Comparison of ENCODE assay signal across 1 cellular context in the genomic region with DNA sequence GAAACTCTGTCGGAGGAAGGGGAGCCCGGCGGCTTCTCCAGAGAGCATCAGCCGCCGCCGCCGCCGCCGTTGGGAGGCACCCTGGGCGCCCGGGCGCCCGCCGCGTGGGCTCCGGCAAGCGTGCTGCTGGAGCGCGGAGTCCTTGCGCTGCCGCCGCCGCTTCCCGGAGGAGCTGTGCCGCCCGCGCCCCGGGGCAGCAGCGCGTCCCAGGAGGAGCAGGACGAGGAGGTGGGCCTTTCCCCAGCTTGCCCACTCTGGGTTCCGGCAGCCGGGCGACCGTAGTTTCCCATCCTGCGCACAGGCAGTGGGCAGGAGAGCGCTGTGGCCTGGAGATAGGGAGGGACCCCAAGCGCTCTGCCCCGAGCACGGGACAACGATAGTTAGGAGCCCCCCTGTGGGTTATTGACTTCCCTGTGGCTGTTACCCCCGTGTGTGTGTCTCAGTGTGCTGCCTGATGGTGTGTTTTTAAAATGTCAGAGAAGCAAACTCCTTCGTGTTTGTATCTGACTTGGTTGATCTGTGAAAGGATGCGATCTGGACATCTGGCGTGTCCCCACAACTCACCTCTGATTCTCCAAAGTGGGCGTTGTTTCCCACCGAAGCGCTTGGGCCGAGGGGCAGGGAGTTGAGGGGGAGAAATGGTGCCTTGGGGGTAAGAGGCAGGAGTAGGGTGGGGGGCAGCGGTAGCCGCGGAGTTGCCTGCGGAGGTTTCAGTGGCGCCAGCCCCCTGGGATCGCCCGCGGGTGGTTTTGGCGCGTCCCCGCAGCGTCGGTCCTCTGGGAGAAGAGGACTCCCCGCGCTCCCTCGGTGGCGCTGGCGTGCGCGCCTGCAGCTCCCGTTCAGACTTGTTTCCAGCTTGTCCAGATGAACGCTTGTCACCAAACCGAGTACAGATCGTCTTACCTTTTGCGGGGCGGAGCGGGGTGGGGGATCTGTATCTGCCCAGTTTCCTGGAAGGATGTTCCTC.
A peak's percentile ranks its signal among the peaks of the same experiment; 100 is the strongest.
TF ChIP-seq lines count a peak whose summit lies in the region.

No MANE protein-coding gene starts in this region.

TF ChIP-seq in HEK293, 187 proteins besides CTCF, POLR2A, EP300 and RAD21 (continued from another document):
- TF ChIP-seq, protein P1, sequence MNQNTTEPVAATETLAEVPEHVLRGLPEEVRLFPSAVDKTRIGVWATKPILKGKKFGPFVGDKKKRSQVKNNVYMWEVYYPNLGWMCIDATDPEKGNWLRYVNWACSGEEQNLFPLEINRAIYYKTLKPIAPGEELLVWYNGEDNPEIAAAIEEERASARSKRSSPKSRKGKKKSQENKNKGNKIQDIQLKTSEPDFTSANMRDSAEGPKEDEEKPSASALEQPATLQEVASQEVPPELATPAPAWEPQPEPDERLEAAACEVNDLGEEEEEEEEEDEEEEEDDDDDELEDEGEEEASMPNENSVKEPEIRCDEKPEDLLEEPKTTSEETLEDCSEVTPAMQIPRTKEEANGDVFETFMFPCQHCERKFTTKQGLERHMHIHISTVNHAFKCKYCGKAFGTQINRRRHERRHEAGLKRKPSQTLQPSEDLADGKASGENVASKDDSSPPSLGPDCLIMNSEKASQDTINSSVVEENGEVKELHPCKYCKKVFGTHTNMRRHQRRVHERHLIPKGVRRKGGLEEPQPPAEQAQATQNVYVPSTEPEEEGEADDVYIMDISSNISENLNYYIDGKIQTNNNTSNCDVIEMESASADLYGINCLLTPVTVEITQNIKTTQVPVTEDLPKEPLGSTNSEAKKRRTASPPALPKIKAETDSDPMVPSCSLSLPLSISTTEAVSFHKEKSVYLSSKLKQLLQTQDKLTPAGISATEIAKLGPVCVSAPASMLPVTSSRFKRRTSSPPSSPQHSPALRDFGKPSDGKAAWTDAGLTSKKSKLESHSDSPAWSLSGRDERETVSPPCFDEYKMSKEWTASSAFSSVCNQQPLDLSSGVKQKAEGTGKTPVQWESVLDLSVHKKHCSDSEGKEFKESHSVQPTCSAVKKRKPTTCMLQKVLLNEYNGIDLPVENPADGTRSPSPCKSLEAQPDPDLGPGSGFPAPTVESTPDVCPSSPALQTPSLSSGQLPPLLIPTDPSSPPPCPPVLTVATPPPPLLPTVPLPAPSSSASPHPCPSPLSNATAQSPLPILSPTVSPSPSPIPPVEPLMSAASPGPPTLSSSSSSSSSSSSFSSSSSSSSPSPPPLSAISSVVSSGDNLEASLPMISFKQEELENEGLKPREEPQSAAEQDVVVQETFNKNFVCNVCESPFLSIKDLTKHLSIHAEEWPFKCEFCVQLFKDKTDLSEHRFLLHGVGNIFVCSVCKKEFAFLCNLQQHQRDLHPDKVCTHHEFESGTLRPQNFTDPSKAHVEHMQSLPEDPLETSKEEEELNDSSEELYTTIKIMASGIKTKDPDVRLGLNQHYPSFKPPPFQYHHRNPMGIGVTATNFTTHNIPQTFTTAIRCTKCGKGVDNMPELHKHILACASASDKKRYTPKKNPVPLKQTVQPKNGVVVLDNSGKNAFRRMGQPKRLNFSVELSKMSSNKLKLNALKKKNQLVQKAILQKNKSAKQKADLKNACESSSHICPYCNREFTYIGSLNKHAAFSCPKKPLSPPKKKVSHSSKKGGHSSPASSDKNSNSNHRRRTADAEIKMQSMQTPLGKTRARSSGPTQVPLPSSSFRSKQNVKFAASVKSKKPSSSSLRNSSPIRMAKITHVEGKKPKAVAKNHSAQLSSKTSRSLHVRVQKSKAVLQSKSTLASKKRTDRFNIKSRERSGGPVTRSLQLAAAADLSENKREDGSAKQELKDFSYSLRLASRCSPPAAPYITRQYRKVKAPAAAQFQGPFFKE (tag by site-specific recombination; IDR thresholded peaks at IDR 0.05; ENCODE audit: borderline replicate concordance): no peak
- TF ChIP-seq ZNF37A (tag by site-specific recombination; IDR thresholded peaks at IDR 0.05) (no peak), SP2 (tag by site-specific recombination; IDR thresholded peaks at IDR 0.05) (peak; percentile 65), ZNF777 (tag by site-specific recombination; IDR thresholded peaks at IDR 0.05; ENCODE audit: borderline replicate concordance) (no peak)
- TF ChIP-seq, protein P2, sequence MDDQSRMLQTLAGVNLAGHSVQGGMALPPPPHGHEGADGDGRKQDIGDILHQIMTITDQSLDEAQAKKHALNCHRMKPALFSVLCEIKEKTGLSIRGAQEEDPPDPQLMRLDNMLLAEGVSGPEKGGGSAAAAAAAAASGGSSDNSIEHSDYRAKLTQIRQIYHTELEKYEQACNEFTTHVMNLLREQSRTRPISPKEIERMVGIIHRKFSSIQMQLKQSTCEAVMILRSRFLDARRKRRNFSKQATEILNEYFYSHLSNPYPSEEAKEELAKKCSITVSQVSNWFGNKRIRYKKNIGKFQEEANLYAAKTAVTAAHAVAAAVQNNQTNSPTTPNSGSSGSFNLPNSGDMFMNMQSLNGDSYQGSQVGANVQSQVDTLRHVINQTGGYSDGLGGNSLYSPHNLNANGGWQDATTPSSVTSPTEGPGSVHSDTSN (CRISPR knock-in tag; IDR thresholded peaks at IDR 0.05): no peak
- TF ChIP-seq, protein P3, sequence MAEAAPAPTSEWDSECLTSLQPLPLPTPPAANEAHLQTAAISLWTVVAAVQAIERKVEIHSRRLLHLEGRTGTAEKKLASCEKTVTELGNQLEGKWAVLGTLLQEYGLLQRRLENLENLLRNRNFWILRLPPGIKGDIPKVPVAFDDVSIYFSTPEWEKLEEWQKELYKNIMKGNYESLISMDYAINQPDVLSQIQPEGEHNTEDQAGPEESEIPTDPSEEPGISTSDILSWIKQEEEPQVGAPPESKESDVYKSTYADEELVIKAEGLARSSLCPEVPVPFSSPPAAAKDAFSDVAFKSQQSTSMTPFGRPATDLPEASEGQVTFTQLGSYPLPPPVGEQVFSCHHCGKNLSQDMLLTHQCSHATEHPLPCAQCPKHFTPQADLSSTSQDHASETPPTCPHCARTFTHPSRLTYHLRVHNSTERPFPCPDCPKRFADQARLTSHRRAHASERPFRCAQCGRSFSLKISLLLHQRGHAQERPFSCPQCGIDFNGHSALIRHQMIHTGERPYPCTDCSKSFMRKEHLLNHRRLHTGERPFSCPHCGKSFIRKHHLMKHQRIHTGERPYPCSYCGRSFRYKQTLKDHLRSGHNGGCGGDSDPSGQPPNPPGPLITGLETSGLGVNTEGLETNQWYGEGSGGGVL (tag by site-specific recombination; IDR thresholded peaks at IDR 0.05): peak; percentile 73
